Comparison of ENCODE assay signal across 24 cellular contexts in genomic region chr9:106883030-106883429, GRCh38. TPM values are rescaled to one million over a fixed set of nuclear protein-coding genes. Genes with fewer than 3 reads are reported as not detected.
DNase-seq lines count a peak whose midpoint lies in the region; TF ChIP-seq lines count a peak whose summit lies in the region.
"Had no signal": no experiment of that assay in that cellular context is flagged by ENCODE, and none has a peak within 500 bp of the region (broad histone marks: within the 10 kb centered on the region; RNA-seq: fewer than 3 reads in every experiment).

No MANE protein-coding gene starts in this region.

- POLR2A ChIA-PET in PC-9 (lab: Charles Lee; ENCODE audit: unreplicated experiment) = no interaction called here

- CTCF ChIA-PET in PC-9 (lab: Charles Lee) = no interaction called here

- no peaks in the 10 kb centered on the region for H3K79me2 ChIP-seq in PC-9 (ENCODE audit: low read depth)

- intact Hi-C loops in esophagus muscularis mucosa (cut with DNase I) (no loop called here), PC-9 (cut with micrococcal nuclease; ENCODE audit: unreplicated experiment) (no loop called here)

- peak; percentile 91 for DNase-seq in DMS153 (lab: John Stamatoyannopoulos, UW)
- DNase-seq in cerebellar cortex (ENCODE audit: low spot score) = peak; percentile 88
- peak; percentile 37 for DNase-seq in left kidney (ENCODE audit: low read depth, low spot score)
- DNase-seq in renal cortical epithelial cell (ENCODE audit: low read depth) = peak; percentile 90
- no peak for DNase-seq in esophagus muscularis mucosa (ENCODE audit: extremely low spot score)
- no peak for DNase-seq in hepatic stellate cell (ENCODE audit: low spot score)
- no peak for DNase-seq in PC-9
- no peak for DNase-seq in T-helper 2 cell
- DNase-seq: activated CD4-positive, alpha-beta T cell treated with anti-CD3 and anti-CD28 coated beads for 48 hours; activated CD8-positive, alpha-beta memory T cell treated with anti-CD3 and anti-CD28 coated beads, Interleukin-2, amount 10 ng/mL, durations not matched to agents 7 days and 5 days; activated naive CD4-positive, alpha-beta T cell treated with anti-CD3 and anti-CD28 coated beads for 36 hours; amniotic stem cell; CD4-positive, CD25-positive, alpha-beta regulatory T cell; colonic mucosa; DND-41; mucosa of descending colon; NCI-H1436; NCI-H2171; NCI-H526 treated with DMSO at 0.1 percent for 48 hours; posterior cingulate gyrus; stimulated activated CD8-positive, alpha-beta memory T cell treated with anti-CD3 and anti-CD28 coated beads, Interleukin-4, amount 100 ng/mL, for 48 hours; stomach; tibial artery had no signal

- TF ChIP-seq CTCF in esophagus muscularis mucosa (IDR thresholded peaks at IDR 0.05) (no peak), PC-9 (conservative IDR thresholded peaks at IDR 0.05) (no peak)

- no peak for TF ChIP-seq EP300 in esophagus muscularis mucosa (IDR thresholded peaks at IDR 0.05)

- no peak overlapping the region for H3K4me2 ChIP-seq in PC-9
- H3K4me2 ChIP-seq: neural progenitor cell had no signal

- H3K36me3 ChIP-seq in esophagus muscularis mucosa = no peaks in the 10 kb centered on the region
- no peaks in the 10 kb centered on the region for H3K36me3 ChIP-seq in PC-9 (ENCODE audit: low read depth)
- H3K36me3 ChIP-seq: colonic mucosa, stomach, tibial artery had no signal

- H3K27ac ChIP-seq in esophagus muscularis mucosa (replicated peaks in 1 of 4) (no peak overlapping the region), PC-9 (no peak overlapping the region)
- H3K27ac ChIP-seq: colonic mucosa, neural progenitor cell, stomach, tibial artery had no signal

- H3F3A ChIP-seq in PC-9 (ENCODE audit: insufficient read depth, low read depth) = no peaks in the 10 kb centered on the region

- no peaks in the 10 kb centered on the region for H4K20me1 ChIP-seq in PC-9 (ENCODE audit: insufficient read depth)

- no peaks in the 10 kb centered on the region for H3K9me3 ChIP-seq in esophagus muscularis mucosa
- H3K9me3 ChIP-seq in PC-9 (ENCODE audit: insufficient read depth, low read depth) = no peaks in the 10 kb centered on the region; the same call in 1 of the 2 replicates
- H3K9me3 ChIP-seq: colonic mucosa, mucosa of descending colon, stomach, tibial artery had no signal

- no peak overlapping the region for H2AFZ ChIP-seq in PC-9
- H2AFZ ChIP-seq: neural progenitor cell had no signal

- H3K9me2 ChIP-seq in PC-9 (ENCODE audit: insufficient read depth) = no peaks in the 10 kb centered on the region

- BruUV-seq in PC-9 (replicated peaks; lab: Mats Ljungman, UMichigan) = no TSS peak

- H3K27me3 ChIP-seq in esophagus muscularis mucosa = no peaks in the 10 kb centered on the region
- H3K27me3 ChIP-seq in PC-9 (ENCODE audit: insufficient read depth, low read depth) = no peaks in the 10 kb centered on the region
- H3K27me3 ChIP-seq: colonic mucosa, neural progenitor cell, stomach, tibial artery had no signal

- 93% methylated on average over 4 of the region's 4 CpGs for WGBS in esophagus muscularis mucosa

- no peak for TF ChIP-seq POLR2A in esophagus muscularis mucosa (IDR thresholded peaks at IDR 0.05; ENCODE audit: low read depth)

- peaks cover 54 to 71% (median 70%) of the 10 kb centered on the region in 4 donors for H3K4me1 ChIP-seq in esophagus muscularis mucosa
- H3K4me1 ChIP-seq in PC-9 (replicated peaks; ENCODE audit: insufficient read depth) = 0 out of 2 replicates have a peak, but pooled peaks cover 10% of the 10 kb centered on the region
- H3K4me1 ChIP-seq: colonic mucosa had no signal

- H3K4me3 ChIP-seq in esophagus muscularis mucosa = no peak overlapping the region
- no peak overlapping the region for H3K4me3 ChIP-seq in PC-9
- H3K4me3 ChIP-seq: colonic mucosa, mucosa of descending colon, neural progenitor cell, stomach, tibial artery had no signal

RNA-seq across cellular contexts. Expression of gene ZNF462, which starts 20.1 kb away (rescaled TPM):
- 20.7 and 36.1 TPM in 2 replicates for total RNA-seq in renal cortical epithelial cell
- 10 to 100 TPM; 24.5 to 38.6 (median 34.6) TPM for total RNA-seq in esophagus muscularis mucosa
- total RNA-seq in PC-9 (2021) = 3.2 and 4.8 TPM in 2 replicates

Comparison
In these comparisons a context has a peak if more than half of its experiments do, and no peak if none do; other contexts are left out.
1. DNase-seq: peak in DMS153 (single experiment), cerebellar cortex (single experiment), left kidney (single experiment) and renal cortical epithelial cell (single experiment); none in esophagus muscularis mucosa (single experiment), hepatic stellate cell (single experiment), PC-9 (0 of 2) and T-helper 2 cell (0 of 5).